ENCODE assay signal across 10 cellular contexts in the genomic region with DNA sequence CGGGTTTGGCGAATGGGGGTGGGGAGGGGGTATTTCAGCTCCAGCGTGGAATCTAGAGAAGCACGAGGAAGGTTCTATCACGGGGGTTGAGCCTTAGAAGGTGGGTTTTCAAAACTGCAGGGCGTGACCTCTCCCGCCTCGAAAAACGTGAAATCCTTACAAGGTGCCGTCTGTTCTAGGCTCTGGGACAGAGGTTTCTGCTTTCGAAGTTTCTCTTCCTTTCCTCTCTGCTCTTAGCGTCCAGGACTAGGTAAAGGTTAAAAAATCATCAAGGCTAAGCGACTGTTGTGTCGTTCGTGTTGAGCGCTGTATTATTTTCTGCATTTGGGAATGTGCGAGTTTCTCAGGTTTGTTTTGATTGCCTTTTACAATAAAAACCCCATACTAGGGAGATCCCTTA. TPM values are rescaled to one million over a fixed set of nuclear protein-coding genes. Genes with fewer than 3 reads are reported as not detected.
DNase-seq lines count a peak whose midpoint lies in the region; ATAC-seq and TF ChIP-seq lines count a peak whose summit lies in the region.
"Had no signal": no experiment of that assay in that cellular context is flagged by ENCODE, and none has a peak within 500 bp of the region (broad histone marks: within the 10 kb centered on the region; RNA-seq: fewer than 3 reads in every experiment).

No MANE protein-coding gene starts in this region.

- H3K4me3 Mint-ChIP-seq in WTC11: peak overlapping the region; percentile 68

- TF ChIP-seq EP300 in gastroesophageal sphincter (IDR thresholded peaks at IDR 0.05) (no peak), sigmoid colon (IDR thresholded peaks at IDR 0.05) (no peak)

- H3K27me3 Mint-ChIP-seq in WTC11 (ENCODE audit: low read depth): peaks cover 31% of the 10 kb centered on the region

- CTCF ChIA-PET in WTC11 (lab: Charles Lee): interaction anchor here (0.8 to 1.2 kb wide), 3 partner anchors 14 to 120 kb away, joined by 3 to 6 read pairs (median 5); no protein-coding TSS in a partner anchor

- H3K36me3 ChIP-seq in gastroesophageal sphincter: no peaks in the 10 kb centered on the region
- H3K36me3 ChIP-seq in sigmoid colon: no peaks in the 10 kb centered on the region

- peaks cover 17% of the 10 kb centered on the region for H3K4me1 Mint-ChIP-seq in WTC11

- ATAC-seq in WTC11: no peak; the same call in 1 of the 2 replicates
- no peak for ATAC-seq in gastroesophageal sphincter
- no peak for ATAC-seq in HG03354 (IDR thresholded peaks at IDR 0.05; ENCODE audit: poor library complexity, severe bottlenecking, unreplicated experiment)
- no peak for ATAC-seq in HG02623 (IDR thresholded peaks at IDR 0.05; ENCODE audit: unreplicated experiment)

- no peaks in the 10 kb centered on the region for H3K9me3 ChIP-seq in gastroesophageal sphincter
- H3K9me3 ChIP-seq in sigmoid colon: no peaks in the 10 kb centered on the region
- H3K9me3 ChIP-seq: mucosa of descending colon had no signal

- H3K27me3 ChIP-seq in gastroesophageal sphincter (no peaks in the 10 kb centered on the region), sigmoid colon (no peaks in the 10 kb centered on the region)

- no peaks in the 10 kb centered on the region for H3K36me3 Mint-ChIP-seq in WTC11

- no peak for TF ChIP-seq POLR2A in gastroesophageal sphincter (IDR thresholded peaks at IDR 0.05)
- no peak for TF ChIP-seq POLR2A in sigmoid colon (IDR thresholded peaks at IDR 0.05)

- POLR2A ChIA-PET in WTC11 (lab: Charles Lee): no interaction called here

- DNase-seq in WTC11 (ENCODE audit: low spot score): no peak
- DNase-seq in sigmoid colon: no peak
- no peak for DNase-seq in inferior parietal cortex (ENCODE audit: extremely low spot score)
- DNase-seq in NCI-H2029 treated with DMSO at 0.1 percent for 48 hours (lab: John Stamatoyannopoulos, UW): no peak
- DNase-seq: activated gamma-delta T cell treated with Interleukin-2 at 50 U/mL for 16 hours had no signal

- peak overlapping the region; percentile 18; the same call in 1 of the 2 replicates for H3K4me3 ChIP-seq in GM08714 (ENCODE audit: low read length)
- H3K4me3 ChIP-seq in gastroesophageal sphincter: peak overlapping the region; percentile 87 to 98
- H3K4me3 ChIP-seq in sigmoid colon: peak overlapping the region; percentile 71 to 88 (median 80)

- TF ChIP-seq CTCF in WTC11 (IDR thresholded peaks at IDR 0.05): no peak
- TF ChIP-seq CTCF in gastroesophageal sphincter (IDR thresholded peaks at IDR 0.05): no peak
- TF ChIP-seq CTCF in sigmoid colon (IDR thresholded peaks at IDR 0.05): no peak

- H3K27ac Mint-ChIP-seq in WTC11: 0 out of 2 replicates have a peak overlapping the region, but pooled peaks have one; percentile 11

- no peaks in the 10 kb centered on the region for H3K9me3 Mint-ChIP-seq in WTC11

- H3K4me1 ChIP-seq in gastroesophageal sphincter (peaks cover 0 to 9% (median 0%) of the 10 kb centered on the region in 3 donors), sigmoid colon (peaks cover 0 to 16% (median 0%) of the 10 kb centered on the region in 4 donors)

- 0 to 24% methylated on average over 9 to 10 of the region's 17 CpGs for WGBS in gastroesophageal sphincter (ENCODE audit: low coverage in 1 of 2), 2 donors
- 34 to 61% methylated on average over 17 of the region's 17 CpGs for WGBS in sigmoid colon, 2 donors

- intact Hi-C loops in sigmoid colon (cut with DNase I): loop anchor here (5.0 kb wide), 3 partner anchors 91 to 116 kb away; a partner anchor contains a TSS

- H3K27ac ChIP-seq in gastroesophageal sphincter: peak overlapping the region; percentile 93 to 100 (median 96)
- H3K27ac ChIP-seq in sigmoid colon: peak overlapping the region; percentile 94 to 99 (median 97)

TF ChIP-seq in WTC11, 78 proteins besides CTCF, POLR2A, EP300 and RAD21:
- TF ChIP-seq, protein P1, sequence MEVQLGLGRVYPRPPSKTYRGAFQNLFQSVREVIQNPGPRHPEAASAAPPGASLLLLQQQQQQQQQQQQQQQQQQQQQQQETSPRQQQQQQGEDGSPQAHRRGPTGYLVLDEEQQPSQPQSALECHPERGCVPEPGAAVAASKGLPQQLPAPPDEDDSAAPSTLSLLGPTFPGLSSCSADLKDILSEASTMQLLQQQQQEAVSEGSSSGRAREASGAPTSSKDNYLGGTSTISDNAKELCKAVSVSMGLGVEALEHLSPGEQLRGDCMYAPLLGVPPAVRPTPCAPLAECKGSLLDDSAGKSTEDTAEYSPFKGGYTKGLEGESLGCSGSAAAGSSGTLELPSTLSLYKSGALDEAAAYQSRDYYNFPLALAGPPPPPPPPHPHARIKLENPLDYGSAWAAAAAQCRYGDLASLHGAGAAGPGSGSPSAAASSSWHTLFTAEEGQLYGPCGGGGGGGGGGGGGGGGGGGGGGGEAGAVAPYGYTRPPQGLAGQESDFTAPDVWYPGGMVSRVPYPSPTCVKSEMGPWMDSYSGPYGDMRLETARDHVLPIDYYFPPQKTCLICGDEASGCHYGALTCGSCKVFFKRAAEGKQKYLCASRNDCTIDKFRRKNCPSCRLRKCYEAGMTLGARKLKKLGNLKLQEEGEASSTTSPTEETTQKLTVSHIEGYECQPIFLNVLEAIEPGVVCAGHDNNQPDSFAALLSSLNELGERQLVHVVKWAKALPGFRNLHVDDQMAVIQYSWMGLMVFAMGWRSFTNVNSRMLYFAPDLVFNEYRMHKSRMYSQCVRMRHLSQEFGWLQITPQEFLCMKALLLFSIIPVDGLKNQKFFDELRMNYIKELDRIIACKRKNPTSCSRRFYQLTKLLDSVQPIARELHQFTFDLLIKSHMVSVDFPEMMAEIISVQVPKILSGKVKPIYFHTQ (CRISPR knock-in tag; IDR thresholded peaks at IDR 0.05): no peak
- TF ChIP-seq, protein P2, sequence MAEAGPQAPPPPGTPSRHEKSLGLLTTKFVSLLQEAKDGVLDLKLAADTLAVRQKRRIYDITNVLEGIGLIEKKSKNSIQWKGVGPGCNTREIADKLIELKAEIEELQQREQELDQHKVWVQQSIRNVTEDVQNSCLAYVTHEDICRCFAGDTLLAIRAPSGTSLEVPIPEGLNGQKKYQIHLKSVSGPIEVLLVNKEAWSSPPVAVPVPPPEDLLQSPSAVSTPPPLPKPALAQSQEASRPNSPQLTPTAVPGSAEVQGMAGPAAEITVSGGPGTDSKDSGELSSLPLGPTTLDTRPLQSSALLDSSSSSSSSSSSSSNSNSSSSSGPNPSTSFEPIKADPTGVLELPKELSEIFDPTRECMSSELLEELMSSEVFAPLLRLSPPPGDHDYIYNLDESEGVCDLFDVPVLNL (CRISPR knock-in tag; IDR thresholded peaks at IDR 0.05; ENCODE audit: borderline replicate concordance, low read depth): no peak
- TF ChIP-seq, protein P3, sequence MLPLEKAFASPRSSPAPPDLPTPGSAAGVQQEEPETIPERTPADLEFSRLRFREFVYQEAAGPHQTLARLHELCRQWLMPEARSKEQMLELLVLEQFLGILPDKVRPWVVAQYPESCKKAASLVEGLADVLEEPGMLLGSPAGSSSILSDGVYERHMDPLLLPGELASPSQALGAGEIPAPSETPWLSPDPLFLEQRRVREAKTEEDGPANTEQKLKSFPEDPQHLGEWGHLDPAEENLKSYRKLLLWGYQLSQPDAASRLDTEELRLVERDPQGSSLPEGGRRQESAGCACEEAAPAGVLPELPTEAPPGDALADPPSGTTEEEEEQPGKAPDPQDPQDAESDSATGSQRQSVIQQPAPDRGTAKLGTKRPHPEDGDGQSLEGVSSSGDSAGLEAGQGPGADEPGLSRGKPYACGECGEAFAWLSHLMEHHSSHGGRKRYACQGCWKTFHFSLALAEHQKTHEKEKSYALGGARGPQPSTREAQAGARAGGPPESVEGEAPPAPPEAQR (CRISPR knock-in tag; IDR thresholded peaks at IDR 0.05): no peak
- TF ChIP-seq GABPB1 (CRISPR knock-in tag; IDR thresholded peaks at IDR 0.05): no peak
- no peak for TF ChIP-seq NFYB (CRISPR knock-in tag; conservative IDR thresholded peaks at IDR 0.05; ENCODE audit: low read depth)
- no peak for TF ChIP-seq CBFB (CRISPR knock-in tag; IDR thresholded peaks at IDR 0.05; ENCODE audit: low read depth)
- TF ChIP-seq NFE2L1 (CRISPR knock-in tag; IDR thresholded peaks at IDR 0.05): no peak
- no peak for TF ChIP-seq ETV6 (CRISPR knock-in tag; IDR thresholded peaks at IDR 0.05)
- no peak for TF ChIP-seq ZNF263 (CRISPR knock-in tag; IDR thresholded peaks at IDR 0.05; ENCODE audit: low read depth)

RNA-seq across cellular contexts. Expression of a gene that starts 1.1 kb away (rescaled TPM):
- total RNA-seq in WTC11 (2021): 42.2 to 44.4 TPM (median 43.5 TPM) in 3 replicates
- total RNA-seq in gastroesophageal sphincter: 1,000 to 10,000 TPM; 2,495 to 4,363 (median 3,004) TPM
- total RNA-seq in sigmoid colon: 1,000 to 10,000 TPM in 3 of 4 donors, 100 to 1,000 TPM in 1; 701 to 1,465 (median 1,246) TPM
- polyA plus RNA-seq in sigmoid colon: 10 to 100 TPM; 27.0 to 73.3 (median 42.2) TPM

Comparison
In these comparisons a context has a peak if more than half of its experiments do, and no peak if none do; other contexts are left out.
1. H3K4me3 ChIP-seq: peak in every context shown above with its lines; median percentile 92 in gastroesophageal sphincter; 80 in sigmoid colon; 18 in GM08714.
2. RNA of a gene that starts 1.1 kb away (total RNA-seq): 2,495 to 4,363 TPM in gastroesophageal sphincter and 701 to 1,465 TPM in sigmoid colon; 42.2 to 44.4 TPM in WTC11; every median in the first group is over 10 times any median in the second.